ENCODE assay signal across 8 cellular contexts in the genomic region with DNA sequence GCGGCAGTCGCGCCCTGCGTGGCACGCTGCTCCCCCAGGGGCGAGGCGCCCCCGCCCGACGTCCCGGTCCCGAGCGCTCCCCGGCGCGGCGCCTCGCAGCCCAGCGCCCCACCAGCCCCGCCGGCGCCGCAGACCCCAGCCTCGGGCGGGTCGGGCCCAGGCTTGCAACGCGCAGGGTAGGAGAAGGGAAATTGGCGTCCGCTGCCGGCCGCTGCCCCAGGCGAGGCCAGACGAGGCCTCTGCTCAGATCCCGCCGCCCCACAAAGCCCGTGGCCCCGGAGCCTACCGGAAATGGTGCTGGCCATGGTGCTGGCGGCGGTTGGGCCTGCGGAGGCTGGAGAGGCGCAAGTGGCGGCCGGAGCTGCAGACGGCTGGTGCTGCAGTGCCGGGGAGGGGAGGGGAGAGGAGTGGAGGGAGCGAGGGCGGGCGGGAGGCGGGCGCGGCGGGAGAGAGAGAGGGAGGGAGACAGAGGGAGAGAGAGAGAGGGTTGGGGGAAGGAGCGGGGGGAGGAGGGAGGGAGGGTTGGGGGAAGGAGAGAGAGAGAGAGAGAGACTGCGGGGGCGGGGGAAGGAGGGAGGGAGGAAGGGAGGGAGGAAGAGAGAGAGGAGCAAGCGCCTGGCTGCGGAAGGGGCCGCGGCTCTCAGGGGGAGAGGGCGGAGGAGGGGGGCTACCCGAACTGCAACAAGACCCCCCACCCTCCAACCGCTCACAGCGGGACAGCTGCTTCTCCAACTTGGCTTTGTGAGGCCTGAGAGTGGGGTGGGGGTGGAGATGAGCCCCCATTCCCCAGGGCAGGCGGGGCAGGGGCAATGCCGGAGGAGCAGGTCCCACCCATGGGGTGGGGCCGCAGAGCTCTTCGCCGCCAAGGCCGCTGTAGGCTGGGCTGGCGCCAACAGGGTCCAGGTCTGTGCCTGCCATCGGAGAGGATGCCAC. TPM values are rescaled to one million over a fixed set of nuclear protein-coding genes. Genes with fewer than 3 reads are reported as not detected.
DNase-seq lines count a peak whose midpoint lies in the region; ATAC-seq lines count a peak whose summit lies in the region.

TSS of gene STMN3 (minus strand) at position 384 of the 933 bp plus-strand sequence. CDS start at position 305, 79 bp downstream.

- peaks cover 11 to 14% (median 12%) of the 10 kb centered on the region in 3 donors for H3K27me3 Mint-ChIP-seq in immature natural killer cell (ENCODE audit: low read depth in 3 of 3)

- H3K27ac Mint-ChIP-seq in immature natural killer cell: peak within 1 kb of the TSS in 1 of 6 donors; percentile 22

- ATAC-seq in activated CD4-positive, CD25-positive, alpha-beta regulatory T cell treated with anti-CD3 and anti-CD28 coated beads, Interleukin-2, amount 50 U/mL, for 24 hours: peak; percentile 37 to 56
- no peak for ATAC-seq in GM18517 (IDR thresholded peaks at IDR 0.05; ENCODE audit: unreplicated experiment)

- peak within 1 kb of the TSS; percentile 40 to 62 (median 45) for H3K4me3 Mint-ChIP-seq in immature natural killer cell

- DNase-seq in NCI-H2081 (lab: John Stamatoyannopoulos, UW) (peak; percentile 80 to 83), NCI-H2081 treated with DMSO at 0.1 percent for 48 hours (lab: John Stamatoyannopoulos, UW) (no peak), NCI-H345 (lab: John Stamatoyannopoulos, UW) (peak; percentile 92), cerebellar cortex (ENCODE audit: low spot score) (peak; percentile 91), immature natural killer cell (peak; percentile 67 to 71 (median 70)), skeletal muscle cell (ENCODE audit: low read depth) (peak; percentile 84)

- peaks cover 15 to 18% of the 10 kb centered on the region in 2 donors for H3K4me1 Mint-ChIP-seq in immature natural killer cell

- H3K4me3 ChIP-seq in skeletal muscle cell (ENCODE audit: low read depth, low read length): peak within 1 kb of the TSS; percentile 60

- H3K36me3 Mint-ChIP-seq in immature natural killer cell: no peaks in the 10 kb centered on the region

- H3K9me3 Mint-ChIP-seq in immature natural killer cell: peaks cover 0 to 3% (median 0%) of the 10 kb centered on the region in 6 donors

RNA-seq across cellular contexts. Expression of gene STMN3, which starts in this region (rescaled TPM):
- polyA plus RNA-seq in immature natural killer cell: 1 to 10 TPM in 2 of 3 donors, under 1 TPM in 1; 0.36 to 1.6 (median 1.1) TPM
